19 cellular contexts compared by ENCODE assay signal in genomic region chr13:51363625-51364024, GRCh38. TPM values are rescaled to one million over a fixed set of nuclear protein-coding genes. Genes with fewer than 3 reads are reported as not detected.
A peak's percentile ranks its signal among the peaks of the same experiment; 100 is the strongest.
DNase-seq lines count a peak whose midpoint lies in the region; ATAC-seq and TF ChIP-seq lines count a peak whose summit lies in the region.
"Had no signal": no experiment of that assay in that cellular context is flagged by ENCODE, and none has a peak within 500 bp of the region (broad histone marks: within the 10 kb centered on the region; RNA-seq: fewer than 3 reads in every experiment).

No MANE protein-coding gene starts in this region.

- POLR2A ChIA-PET in activated CD8-positive, alpha-beta T cell treated with anti-CD3 and anti-CD28 coated beads for 36 hours (lab: Charles Lee), result no interaction called here
- POLR2A ChIA-PET in activated CD8-positive, alpha-beta T cell treated with anti-CD3 and anti-CD28 coated beads, Interleukin-2, amount 10 ng/mL, durations not matched to agents 7 days and 5 days (lab: Charles Lee), result interaction anchor here (0.9 kb wide), 1 partner anchor 89 kb away, joined by 3 read pairs; the partner anchor contains the start of gene INTS6
- POLR2A ChIA-PET in CD8-positive, alpha-beta T cell (lab: Charles Lee), result no interaction called here

- no peaks in the 10 kb centered on the region for H3K4me1 ChIP-seq in CD8-positive, alpha-beta T cell (ENCODE audit: insufficient read depth, low read length)

- intact Hi-C loops in activated CD8-positive, alpha-beta T cell treated with anti-CD3 and anti-CD28 coated beads for 36 hours (cut with micrococcal nuclease), result no loop called here
- intact Hi-C loops in CD8-positive, alpha-beta T cell (cut with DNase I, micrococcal nuclease), result loop anchor here in 1 of 2 experiments (2.0 kb wide), 1 partner anchor 13 kb away; no protein-coding TSS in a partner anchor

- H3K4me1 Mint-ChIP-seq in activated CD8-positive, alpha-beta T cell treated with anti-CD3 and anti-CD28 coated beads for 36 hours (ENCODE audit: low read depth), result peaks cover 14% of the 10 kb centered on the region
- peaks cover 5% of the 10 kb centered on the region for H3K4me1 Mint-ChIP-seq in activated CD8-positive, alpha-beta T cell treated with anti-CD3 and anti-CD28 coated beads, Interleukin-2, amount 10 ng/mL, durations not matched to agents 7 days and 5 days (ENCODE audit: low read depth)
- H3K4me1 Mint-ChIP-seq in CD8-positive, alpha-beta T cell (ENCODE audit: low read depth), result no peaks in the 10 kb centered on the region
- peaks cover 7% of the 10 kb centered on the region for H3K4me1 Mint-ChIP-seq in activated naive CD8-positive, alpha-beta T cell (ENCODE audit: low read depth)
- H3K4me1 Mint-ChIP-seq in stimulated activated effector memory CD8-positive, alpha-beta T cell treated with anti-CD3 and anti-CD28 coated beads, Interleukin-12 subunit alpha, Interleukin-12 subunit beta, amount 100 ng/mL, for 72 hours, result no peaks in the 10 kb centered on the region
- H3K4me1 Mint-ChIP-seq: CD14-positive monocyte; CD4-positive, alpha-beta memory T cell had no signal

- DNase-seq in activated CD8-positive, alpha-beta T cell treated with anti-CD3 and anti-CD28 coated beads for 36 hours, result no peak
- no peak for DNase-seq in activated CD8-positive, alpha-beta T cell treated with anti-CD3 and anti-CD28 coated beads, Interleukin-2, amount 10 ng/mL, durations not matched to agents 7 days and 5 days
- DNase-seq in CD8-positive, alpha-beta T cell, result no peak
- DNase-seq in stimulated activated effector memory CD8-positive, alpha-beta T cell treated with anti-CD3 and anti-CD28 coated beads, Interleukin-12 subunit alpha, Interleukin-12 subunit beta, amount 100 ng/mL, for 72 hours (ENCODE audit: low spot score in 2 of 2), result no peak
- no peak for DNase-seq in NCI-H1105 treated with DMSO at 0.1 percent for 48 hours (lab: John Stamatoyannopoulos, UW)
- no peak for DNase-seq in NCI-H2227 treated with DMSO at 0.1 percent for 48 hours (lab: John Stamatoyannopoulos, UW)
- DNase-seq: 8988T; Calu3; CD4-positive, alpha-beta memory T cell; DMS79 treated with DMSO at 0.1 percent for 48 hours; GF-D8 had no signal

- H3K27me3 ChIP-seq in CD8-positive, alpha-beta T cell (ENCODE audit: insufficient read depth, low read length), result no peaks in the 10 kb centered on the region
- H3K27me3 ChIP-seq: BLaER1 had no signal

- peak; percentile 73 for ATAC-seq in activated CD8-positive, alpha-beta T cell treated with anti-CD3 and anti-CD28 coated beads for 36 hours
- ATAC-seq in activated CD8-positive, alpha-beta T cell treated with anti-CD3 and anti-CD28 coated beads, Interleukin-2, amount 10 ng/mL, durations not matched to agents 7 days and 5 days, result no peak
- ATAC-seq in CD8-positive, alpha-beta T cell, result no peak
- no peak for ATAC-seq in stimulated activated effector memory CD8-positive, alpha-beta T cell treated with anti-CD3 and anti-CD28 coated beads, Interleukin-12 subunit alpha, Interleukin-12 subunit beta, amount 100 ng/mL, for 72 hours
- ATAC-seq: HepG2 had no signal

- no peak overlapping the region for H3K27ac Mint-ChIP-seq in activated CD8-positive, alpha-beta T cell treated with anti-CD3 and anti-CD28 coated beads for 36 hours
- H3K27ac Mint-ChIP-seq in activated CD8-positive, alpha-beta T cell treated with anti-CD3 and anti-CD28 coated beads, Interleukin-2, amount 10 ng/mL, durations not matched to agents 7 days and 5 days, result no peak overlapping the region
- H3K27ac Mint-ChIP-seq in CD8-positive, alpha-beta T cell, result peak overlapping the region; percentile 4
- H3K27ac Mint-ChIP-seq in activated naive CD8-positive, alpha-beta T cell, result peak overlapping the region; percentile 64
- peak overlapping the region; percentile 50 for H3K27ac Mint-ChIP-seq in stimulated activated effector memory CD8-positive, alpha-beta T cell treated with anti-CD3 and anti-CD28 coated beads, Interleukin-12 subunit alpha, Interleukin-12 subunit beta, amount 100 ng/mL, for 72 hours

- CTCF ChIA-PET in activated CD8-positive, alpha-beta T cell treated with anti-CD3 and anti-CD28 coated beads for 36 hours (lab: Charles Lee), result no interaction called here
- CTCF ChIA-PET in activated CD8-positive, alpha-beta T cell treated with anti-CD3 and anti-CD28 coated beads, Interleukin-2, amount 10 ng/mL, durations not matched to agents 7 days and 5 days (lab: Charles Lee), result no interaction called here
- CTCF ChIA-PET in CD8-positive, alpha-beta T cell (lab: Charles Lee), result no interaction called here

- no peaks in the 10 kb centered on the region for H3K27me3 Mint-ChIP-seq in activated CD8-positive, alpha-beta T cell treated with anti-CD3 and anti-CD28 coated beads for 36 hours
- no peaks in the 10 kb centered on the region for H3K27me3 Mint-ChIP-seq in activated CD8-positive, alpha-beta T cell treated with anti-CD3 and anti-CD28 coated beads, Interleukin-2, amount 10 ng/mL, durations not matched to agents 7 days and 5 days (ENCODE audit: low read depth)
- no peaks in the 10 kb centered on the region for H3K27me3 Mint-ChIP-seq in CD8-positive, alpha-beta T cell (ENCODE audit: low read depth)
- H3K27me3 Mint-ChIP-seq in activated naive CD8-positive, alpha-beta T cell, result no peaks in the 10 kb centered on the region
- H3K27me3 Mint-ChIP-seq: CD4-positive, alpha-beta memory T cell had no signal

- H3K9me3 Mint-ChIP-seq in activated CD8-positive, alpha-beta T cell treated with anti-CD3 and anti-CD28 coated beads for 36 hours, result no peaks in the 10 kb centered on the region
- no peaks in the 10 kb centered on the region for H3K9me3 Mint-ChIP-seq in activated CD8-positive, alpha-beta T cell treated with anti-CD3 and anti-CD28 coated beads, Interleukin-2, amount 10 ng/mL, durations not matched to agents 7 days and 5 days (ENCODE audit: insufficient read depth)
- H3K9me3 Mint-ChIP-seq in CD8-positive, alpha-beta T cell, result no peaks in the 10 kb centered on the region
- H3K9me3 Mint-ChIP-seq in activated naive CD8-positive, alpha-beta T cell (ENCODE audit: low read depth), result no peaks in the 10 kb centered on the region
- H3K9me3 Mint-ChIP-seq in stimulated activated effector memory CD8-positive, alpha-beta T cell treated with anti-CD3 and anti-CD28 coated beads, Interleukin-12 subunit alpha, Interleukin-12 subunit beta, amount 100 ng/mL, for 72 hours, result no peaks in the 10 kb centered on the region
- H3K9me3 Mint-ChIP-seq: CD14-positive monocyte; CD4-positive, alpha-beta memory T cell had no signal

- H3K9me3 ChIP-seq in CD8-positive, alpha-beta T cell (ENCODE audit: low read length), result no peaks in the 10 kb centered on the region
- H3K9me3 ChIP-seq: BLaER1, HAP-1 had no signal

- H3K36me3 ChIP-seq in CD8-positive, alpha-beta T cell (ENCODE audit: insufficient read depth, low read length), result peaks cover 11% of the 10 kb centered on the region

- TF ChIP-seq CTCF in activated CD8-positive, alpha-beta T cell treated with anti-CD3 and anti-CD28 coated beads for 36 hours (IDR thresholded peaks at IDR 0.05), result no peak
- TF ChIP-seq CTCF in CD8-positive, alpha-beta T cell (IDR thresholded peaks at IDR 0.05), result no peak

- H3K4me3 ChIP-seq in CD8-positive, alpha-beta T cell (ENCODE audit: low read depth, low read length), result no peak overlapping the region
- H3K4me3 ChIP-seq: BLaER1, GM23248, HAP-1 had no signal

- H3K4me3 Mint-ChIP-seq in activated CD8-positive, alpha-beta T cell treated with anti-CD3 and anti-CD28 coated beads for 36 hours, result no peak overlapping the region
- no peak overlapping the region for H3K4me3 Mint-ChIP-seq in activated CD8-positive, alpha-beta T cell treated with anti-CD3 and anti-CD28 coated beads, Interleukin-2, amount 10 ng/mL, durations not matched to agents 7 days and 5 days
- no peak overlapping the region for H3K4me3 Mint-ChIP-seq in CD8-positive, alpha-beta T cell
- no peak overlapping the region for H3K4me3 Mint-ChIP-seq in activated naive CD8-positive, alpha-beta T cell
- H3K4me3 Mint-ChIP-seq in stimulated activated effector memory CD8-positive, alpha-beta T cell treated with anti-CD3 and anti-CD28 coated beads, Interleukin-12 subunit alpha, Interleukin-12 subunit beta, amount 100 ng/mL, for 72 hours, result no peak overlapping the region
- H3K4me3 Mint-ChIP-seq: CD14-positive monocyte; CD4-positive, alpha-beta memory T cell had no signal

- H3K27ac ChIP-seq in CD8-positive, alpha-beta T cell (ENCODE audit: low read depth, low read length), result no peak overlapping the region
- H3K27ac ChIP-seq: BLaER1, GM23248 had no signal

- peaks cover 34% of the 10 kb centered on the region for H3K36me3 Mint-ChIP-seq in activated CD8-positive, alpha-beta T cell treated with anti-CD3 and anti-CD28 coated beads for 36 hours (ENCODE audit: low read depth)
- peaks cover 46% of the 10 kb centered on the region for H3K36me3 Mint-ChIP-seq in activated CD8-positive, alpha-beta T cell treated with anti-CD3 and anti-CD28 coated beads, Interleukin-2, amount 10 ng/mL, durations not matched to agents 7 days and 5 days (ENCODE audit: low read depth)
- H3K36me3 Mint-ChIP-seq in CD8-positive, alpha-beta T cell, result peaks cover 52% of the 10 kb centered on the region
- H3K36me3 Mint-ChIP-seq in activated naive CD8-positive, alpha-beta T cell, result peaks cover 12% of the 10 kb centered on the region
- H3K36me3 Mint-ChIP-seq in stimulated activated effector memory CD8-positive, alpha-beta T cell treated with anti-CD3 and anti-CD28 coated beads, Interleukin-12 subunit alpha, Interleukin-12 subunit beta, amount 100 ng/mL, for 72 hours, result peaks cover 82% of the 10 kb centered on the region

RNA-seq across cellular contexts. Expression of gene SERPINE3, which starts 24.1 kb away (rescaled TPM):
- total RNA-seq in activated CD8-positive, alpha-beta T cell treated with anti-CD3 and anti-CD28 coated beads for 36 hours, result not detected
- not detected for total RNA-seq in activated CD8-positive, alpha-beta T cell treated with anti-CD3 and anti-CD28 coated beads, Interleukin-2, amount 10 ng/mL, durations not matched to agents 7 days and 5 days
- not detected for total RNA-seq in CD8-positive, alpha-beta T cell
- total RNA-seq: A673; Calu3; CD4-positive, alpha-beta memory T cell; GM23248; H4; HepG2 had no signal

Comparison
In these comparisons a context has a peak if more than half of its experiments do, and no peak if none do; other contexts are left out.
1. H3K27ac Mint-ChIP-seq: peak in CD8-positive, alpha-beta T cell (single experiment), activated naive CD8-positive, alpha-beta T cell (single experiment) and stimulated activated effector memory CD8-positive, alpha-beta T cell treated with anti-CD3 and anti-CD28 coated beads, Interleukin-12 subunit alpha, Interleukin-12 subunit beta, amount 100 ng/mL, for 72 hours (single experiment); none in activated CD8-positive, alpha-beta T cell treated with anti-CD3 and anti-CD28 coated beads for 36 hours (single experiment) and activated CD8-positive, alpha-beta T cell treated with anti-CD3 and anti-CD28 coated beads, Interleukin-2, amount 10 ng/mL, durations not matched to agents 7 days and 5 days (single experiment).